In the genomic region with DNA sequence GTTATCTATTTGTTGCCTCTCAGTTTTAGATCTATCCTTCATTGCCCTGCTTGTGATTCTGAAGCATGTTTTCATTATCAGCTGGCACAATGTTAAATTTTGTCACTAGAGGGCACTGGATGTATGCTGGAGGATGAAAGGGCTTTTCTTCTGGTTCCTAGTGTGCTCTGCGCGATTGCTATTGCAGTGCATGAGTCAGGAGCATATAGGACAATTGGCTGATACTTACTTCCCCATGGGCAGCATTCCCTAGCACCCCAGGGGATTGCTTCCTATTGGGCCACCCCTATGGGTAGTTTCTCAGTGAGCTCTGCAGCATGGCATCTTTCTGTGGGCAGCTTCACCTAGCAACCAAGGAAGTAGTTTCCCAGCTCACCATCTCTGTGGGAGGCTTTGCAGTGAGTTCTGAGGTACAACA, we compare ENCODE assay signal across 8 cellular contexts.
DNase-seq lines count a peak whose midpoint lies in the region; ATAC-seq, FAIRE-seq and TF ChIP-seq lines count a peak whose summit lies in the region.

No MANE protein-coding gene starts in this region.

- TF ChIP-seq CTCF in astrocyte of the spinal cord (IDR thresholded peaks at IDR 0.05; ENCODE audit: low read depth, low read length) (peak; percentile 51), tibial nerve (IDR thresholded peaks at IDR 0.05) (peak in 4 of 5 experiments; percentile 35 to 50 (median 42))

- no peak overlapping the region for H3K27ac ChIP-seq in tibial nerve

- no peaks in the 10 kb centered on the region for H3K4me1 ChIP-seq in tibial nerve

- peak; percentile 83 for FAIRE-seq in islet of Langerhans (lab: Jason Lieb, UNC)

- in situ Hi-C loops in astrocyte of the spinal cord (cut with HindIII; ENCODE audit: low sequenced_read_pairs): no loop called here

- no peak for TF ChIP-seq EP300 in tibial nerve (IDR thresholded peaks at IDR 0.05)

- DNase-seq in NK-92 treated with Interleukin-12 subunit alpha and Interleukin-12 subunit beta, amount 100 ng/mL, for 24 hours (lab: John Stamatoyannopoulos, UW): peak; percentile 5
- DNase-seq in NK-92 (lab: John Stamatoyannopoulos, UW; ENCODE audit: unreplicated experiment): no peak
- DNase-seq in NCI-H526 (lab: John Stamatoyannopoulos, UW): peak; percentile 55 to 80
- peak; percentile 22 for DNase-seq in astrocyte of the spinal cord (ENCODE audit: low read depth, low spot score)
- DNase-seq in tibial nerve (ENCODE audit: low spot score in 2 of 2): peak in 1 of 2 donors; percentile 17

- no peaks in the 10 kb centered on the region for H3K27me3 ChIP-seq in tibial nerve

- H3K36me3 ChIP-seq in tibial nerve: no peaks in the 10 kb centered on the region

- TF ChIP-seq POLR2A in tibial nerve (IDR thresholded peaks at IDR 0.05): no peak

- no peaks in the 10 kb centered on the region for H3K9me3 ChIP-seq in tibial nerve

- H3K4me3 ChIP-seq in astrocyte of the spinal cord (ENCODE audit: low read depth, low read length): no peak overlapping the region
- no peak overlapping the region for H3K4me3 ChIP-seq in tibial nerve

- 3 to 5% methylated on average over 2 of the region's 2 CpGs for WGBS in tibial nerve, 2 donors

- peak; percentile 96 for ATAC-seq in GM21360 (IDR thresholded peaks at IDR 0.05; ENCODE audit: unreplicated experiment)
- peak; percentile 94 for ATAC-seq in HG03442 (IDR thresholded peaks at IDR 0.05; ENCODE audit: unreplicated experiment)
